In genomic region chr6:70474751-70475150, GRCh38 we compare ENCODE assay signal across 26 cellular contexts.
DNase-seq lines count a peak whose midpoint lies in the region; ATAC-seq, FAIRE-seq and TF ChIP-seq lines count a peak whose summit lies in the region.
"Had no signal": no experiment of that assay in that cellular context is flagged by ENCODE, and none has a peak within 500 bp of the region (broad histone marks: within the 10 kb centered on the region; RNA-seq: fewer than 3 reads in every experiment).

No MANE protein-coding gene starts in this region.

- H3F3A ChIP-seq in GM23338 (replicated peaks; ENCODE audit: low read depth): no peaks in the 10 kb centered on the region

- no peaks in the 10 kb centered on the region for H4K20me1 ChIP-seq in GM23338 (replicated peaks; ENCODE audit: insufficient read depth)
- no peaks in the 10 kb centered on the region for H4K20me1 ChIP-seq in astrocyte (ENCODE audit: insufficient read depth, low read length)
- H4K20me1 ChIP-seq in hepatocyte (ENCODE audit: insufficient read depth, poor library complexity, severe bottlenecking): no peaks in the 10 kb centered on the region

- H3K27me3 Mint-ChIP-seq in GM23338 (ENCODE audit: insufficient read depth, low read depth, poor library complexity) (peaks cover 4% of the 10 kb centered on the region), astrocyte (ENCODE audit: low read depth, unreplicated experiment) (no peaks in the 10 kb centered on the region), neural crest cell (ENCODE audit: low read depth) (no peaks in the 10 kb centered on the region)
- no peaks in the 10 kb centered on the region for H3K27me3 Mint-ChIP-seq in stimulated activated naive CD8-positive, alpha-beta T cell treated with anti-CD3 and anti-CD28 coated beads, Interleukin-15, amount 100 ng/mL, for 72 hours
- H3K27me3 Mint-ChIP-seq: activated CD4-positive, alpha-beta memory T cell treated with anti-CD3 and anti-CD28 coated beads for 36 hours; memory B cell had no signal

- H3K4me1 ChIP-seq in GM23338 (ENCODE audit: insufficient read depth) (0 out of 2 replicates have a peak, but pooled peaks cover 3% of the 10 kb centered on the region), astrocyte (ENCODE audit: insufficient read depth, low read length) (peaks cover 8% of the 10 kb centered on the region), hepatocyte (ENCODE audit: insufficient read depth) (no peaks in the 10 kb centered on the region)
- H3K4me1 ChIP-seq: right atrium auricular region had no signal

- DNase-seq in GM23338 (ENCODE audit: low spot score): peak; percentile 78
- peak; percentile 31 for DNase-seq in astrocyte (ENCODE audit: low read depth)
- DNase-seq in hepatocyte (ENCODE audit: low spot score): peak; percentile 28
- no peak for DNase-seq in neural crest cell (ENCODE audit: low read depth, low spot score)
- no peak for DNase-seq in stimulated activated naive CD8-positive, alpha-beta T cell treated with anti-CD3 and anti-CD28 coated beads, Interleukin-15, amount 100 ng/mL, for 72 hours
- DNase-seq in D721Med (ENCODE audit: insufficient read length, low spot score): no peak
- DNase-seq in SIG-M5 (lab: John Stamatoyannopoulos, UW): no peak
- DNase-seq: activated CD4-positive, alpha-beta memory T cell treated with anti-CD3 and anti-CD28 coated beads for 36 hours; activated naive CD4-positive, alpha-beta T cell; aorta; cortex of kidney; DMS153; Kasumi-1; NCI-H1417; NCI-H2171; OCI-M1; SHP77; stimulated activated naive CD4-positive, alpha-beta T cell; transverse colon had no signal

- 81% methylated on average over 3 of the region's 3 CpGs for WGBS in hepatocyte (ENCODE audit: low lambda C conversion rate, missing lambda C conversion rate)

- H3K36me3 ChIP-seq in GM23338 (ENCODE audit: insufficient read depth) (peaks cover 9% of the 10 kb centered on the region; the same call in 1 of the 2 replicates), astrocyte (ENCODE audit: insufficient read depth, low read length) (no peaks in the 10 kb centered on the region), hepatocyte (replicated peaks; ENCODE audit: insufficient read depth, low read depth) (no peaks in the 10 kb centered on the region)

- H3K4me3 ChIP-seq in GM23338 (no peak overlapping the region), astrocyte (ENCODE audit: insufficient read depth, low read depth, low read length) (no peak overlapping the region), hepatocyte (no peak overlapping the region)
- H3K4me3 ChIP-seq: right atrium auricular region, transverse colon had no signal

- no peak overlapping the region for H3K4me3 Mint-ChIP-seq in GM23338
- no peak overlapping the region for H3K4me3 Mint-ChIP-seq in astrocyte (ENCODE audit: unreplicated experiment)
- peak overlapping the region; percentile 71 for H3K4me3 Mint-ChIP-seq in neural crest cell
- H3K4me3 Mint-ChIP-seq in stimulated activated naive CD8-positive, alpha-beta T cell treated with anti-CD3 and anti-CD28 coated beads, Interleukin-15, amount 100 ng/mL, for 72 hours: no peak overlapping the region
- H3K4me3 Mint-ChIP-seq: activated CD4-positive, alpha-beta memory T cell treated with anti-CD3 and anti-CD28 coated beads for 36 hours; memory B cell; T-helper 1 cell treated with Interleukin-12 subunit alpha and Interleukin-12 subunit beta and Interleukin-4 antibody, amounts not matched to agents 30 μg/mL and 1 μg/mL, for 36 hours had no signal

- H3K27ac Mint-ChIP-seq in GM23338 (peak overlapping the region; percentile 80), astrocyte (ENCODE audit: unreplicated experiment) (no peak overlapping the region), neural crest cell (ENCODE audit: unreplicated experiment) (peak overlapping the region; percentile 76)
- no peak overlapping the region for H3K27ac Mint-ChIP-seq in stimulated activated naive CD8-positive, alpha-beta T cell treated with anti-CD3 and anti-CD28 coated beads, Interleukin-15, amount 100 ng/mL, for 72 hours
- H3K27ac Mint-ChIP-seq: activated CD4-positive, alpha-beta memory T cell treated with anti-CD3 and anti-CD28 coated beads for 36 hours; memory B cell; T-helper 1 cell treated with Interleukin-12 subunit alpha and Interleukin-12 subunit beta and Interleukin-4 antibody, amounts not matched to agents 30 μg/mL and 1 μg/mL, for 36 hours had no signal

- H3K79me2 ChIP-seq in GM23338 (replicated peaks; ENCODE audit: insufficient read depth): no peaks in the 10 kb centered on the region
- no peaks in the 10 kb centered on the region for H3K79me2 ChIP-seq in astrocyte (ENCODE audit: insufficient read depth, low read length)
- no peaks in the 10 kb centered on the region for H3K79me2 ChIP-seq in hepatocyte

- H3K9me3 Mint-ChIP-seq in GM23338: no peaks in the 10 kb centered on the region
- H3K9me3 Mint-ChIP-seq in astrocyte (ENCODE audit: unreplicated experiment): no peaks in the 10 kb centered on the region
- H3K9me3 Mint-ChIP-seq in neural crest cell: peaks cover 12% of the 10 kb centered on the region
- H3K9me3 Mint-ChIP-seq in stimulated activated naive CD8-positive, alpha-beta T cell treated with anti-CD3 and anti-CD28 coated beads, Interleukin-15, amount 100 ng/mL, for 72 hours: no peaks in the 10 kb centered on the region
- H3K9me3 Mint-ChIP-seq: activated CD4-positive, alpha-beta memory T cell treated with anti-CD3 and anti-CD28 coated beads for 36 hours; memory B cell had no signal

- FAIRE-seq in astrocyte (lab: Jason Lieb, UNC): no peak
- no peak for FAIRE-seq in D721Med (lab: Jason Lieb, UNC)
- FAIRE-seq: keratinocyte had no signal

- no peaks in the 10 kb centered on the region for H3K27me3 ChIP-seq in GM23338 (ENCODE audit: insufficient read depth)
- H3K27me3 ChIP-seq in astrocyte (ENCODE audit: insufficient read depth, low read length): no peaks in the 10 kb centered on the region
- H3K27me3 ChIP-seq in hepatocyte: no peaks in the 10 kb centered on the region
- H3K27me3 ChIP-seq: right atrium auricular region, transverse colon had no signal

- no peak for TF ChIP-seq POLR2A in GM18505 (IDR thresholded peaks at IDR 0.05; ENCODE audit: borderline replicate concordance, extremely low read depth, insufficient read depth, insufficient read length)

- H3K9ac ChIP-seq in astrocyte (ENCODE audit: low read length): no peak overlapping the region

- ATAC-seq in GM23338: peak; percentile 82
- ATAC-seq in stimulated activated naive CD8-positive, alpha-beta T cell treated with anti-CD3 and anti-CD28 coated beads, Interleukin-15, amount 100 ng/mL, for 72 hours: no peak
- no peak for ATAC-seq in GM18505 (IDR thresholded peaks at IDR 0.05; ENCODE audit: unreplicated experiment)

- H3K36me3 Mint-ChIP-seq in GM23338 (ENCODE audit: low read depth) (peaks cover 41% of the 10 kb centered on the region), astrocyte (ENCODE audit: low read depth, unreplicated experiment) (peaks cover 16% of the 10 kb centered on the region), neural crest cell (ENCODE audit: low read depth) (peaks cover 40% of the 10 kb centered on the region)

- H3K4me1 Mint-ChIP-seq in GM23338 (peaks cover 12% of the 10 kb centered on the region), astrocyte (ENCODE audit: low read depth, unreplicated experiment) (peaks cover 3% of the 10 kb centered on the region), neural crest cell (peaks cover 29% of the 10 kb centered on the region)
- H3K4me1 Mint-ChIP-seq in stimulated activated naive CD8-positive, alpha-beta T cell treated with anti-CD3 and anti-CD28 coated beads, Interleukin-15, amount 100 ng/mL, for 72 hours: no peaks in the 10 kb centered on the region
- H3K4me1 Mint-ChIP-seq: memory B cell had no signal

- no peaks in the 10 kb centered on the region for H3K9me3 ChIP-seq in astrocyte (ENCODE audit: insufficient read depth, low read depth, low read length)
- no peaks in the 10 kb centered on the region for H3K9me3 ChIP-seq in hepatocyte (ENCODE audit: low read depth)
- H3K9me3 ChIP-seq: transverse colon had no signal

- H3K4me2 ChIP-seq in GM23338 (no peak overlapping the region), astrocyte (ENCODE audit: low read length) (peak overlapping the region; percentile 29), hepatocyte (no peak overlapping the region)

- H3K27ac ChIP-seq in GM23338 (ENCODE audit: low read depth): no peak overlapping the region
- no peak overlapping the region for H3K27ac ChIP-seq in astrocyte (ENCODE audit: low read depth, low read length)
- H3K27ac ChIP-seq in hepatocyte: peak overlapping the region; percentile 16
- H3K27ac ChIP-seq: epithelial cell of prostate, right atrium auricular region, transverse colon, VCaP had no signal

- no peaks in the 10 kb centered on the region for H3K9me2 ChIP-seq in GM23338 (ENCODE audit: insufficient read depth)
- H3K9me2 ChIP-seq in hepatocyte (replicated peaks; ENCODE audit: insufficient read depth): no peaks in the 10 kb centered on the region

- TF ChIP-seq CTCF in GM23338 (conservative IDR thresholded peaks at IDR 0.05; ENCODE audit: low read depth in 2 of 2) (no peak), astrocyte (IDR thresholded peaks at IDR 0.05; ENCODE audit: insufficient read depth, low read depth, low read length) (no peak), hepatocyte (IDR thresholded peaks at IDR 0.05; ENCODE audit: poor library complexity) (no peak), neural crest cell (conservative IDR thresholded peaks at IDR 0.05) (no peak), D721Med (IDR thresholded peaks at IDR 0.05; ENCODE audit: insufficient read depth, missing control alignments) (no peak)

- H2AFZ ChIP-seq in GM23338 (no peak overlapping the region), astrocyte (ENCODE audit: low read depth, low read length) (peak overlapping the region; percentile 20), hepatocyte (no peak overlapping the region)

Comparison
In these comparisons a context has a peak if more than half of its experiments do, and no peak if none do; other contexts are left out.
1. DNase-seq: peak in GM23338 (single experiment), astrocyte (single experiment) and hepatocyte (single experiment); none in neural crest cell (single experiment), stimulated activated naive CD8-positive, alpha-beta T cell treated with anti-CD3 and anti-CD28 coated beads, Interleukin-15, amount 100 ng/mL, for 72 hours (0 of 2), D721Med (single experiment) and SIG-M5 (single experiment).
2. H3K27ac Mint-ChIP-seq: peak in GM23338 (single experiment) and neural crest cell (single experiment); none in astrocyte (single experiment) and stimulated activated naive CD8-positive, alpha-beta T cell treated with anti-CD3 and anti-CD28 coated beads, Interleukin-15, amount 100 ng/mL, for 72 hours (0 of 2).